8 cellular contexts compared by ENCODE assay signal in the genomic region with DNA sequence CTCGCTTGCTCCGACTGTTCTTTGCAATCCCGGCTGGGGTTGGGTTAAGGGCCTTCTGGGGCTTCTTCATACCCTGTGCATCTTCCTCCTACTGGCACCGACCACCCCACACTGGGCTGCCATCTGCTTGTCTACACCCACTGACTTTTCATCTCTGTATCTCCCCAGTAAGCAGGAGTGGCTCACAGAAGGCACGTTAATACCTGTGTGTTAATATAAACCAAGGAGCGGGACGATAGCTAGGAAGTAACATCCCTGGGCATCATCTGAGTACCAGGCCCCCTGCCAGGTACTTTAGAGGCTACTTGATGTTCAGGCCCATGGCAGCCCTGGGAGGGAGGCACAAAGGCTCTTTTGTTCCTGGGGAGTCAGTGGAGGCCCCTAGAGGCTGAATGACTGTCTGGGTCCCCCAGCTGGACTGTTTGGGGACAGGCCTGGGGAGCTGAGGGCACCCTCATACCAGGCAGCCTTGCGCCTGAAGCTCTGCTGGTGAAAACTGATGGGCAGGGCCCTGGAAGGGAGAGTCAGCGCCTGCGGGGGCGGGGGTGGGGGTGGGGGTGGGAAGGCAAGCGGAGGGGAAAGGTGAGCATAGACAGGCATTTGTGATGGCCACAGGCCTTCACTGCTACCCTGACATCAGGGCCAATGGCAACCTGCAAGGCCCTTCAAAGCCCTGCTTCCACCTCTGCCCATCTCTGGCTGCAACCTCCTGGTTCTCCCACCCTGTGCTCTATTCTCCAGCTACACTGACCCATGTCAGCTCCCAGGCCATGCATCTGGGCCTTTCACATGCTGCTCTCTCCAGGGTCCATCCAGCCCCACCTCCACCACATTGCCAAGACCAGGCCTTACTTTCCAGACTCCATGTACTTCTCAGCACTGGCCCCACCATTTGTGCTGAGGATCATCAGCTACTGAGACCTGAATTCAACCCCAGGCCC. TPM values are rescaled to one million over a fixed set of nuclear protein-coding genes. Genes with fewer than 3 reads are reported as not detected.
DNase-seq lines count a peak whose midpoint lies in the region; ATAC-seq, FAIRE-seq and TF ChIP-seq lines count a peak whose summit lies in the region.

No MANE protein-coding gene starts in this region.

- H3K36me3 ChIP-seq in gastrocnemius medialis, result no peaks in the 10 kb centered on the region

- TF ChIP-seq POLR2A in gastrocnemius medialis (IDR thresholded peaks at IDR 0.05) (no peak), GM18505 (IDR thresholded peaks at IDR 0.05; ENCODE audit: borderline replicate concordance, extremely low read depth, insufficient read depth, insufficient read length) (no peak)

- no peaks in the 10 kb centered on the region for H3K27me3 ChIP-seq in gastrocnemius medialis

- H3K4me1 ChIP-seq in gastrocnemius medialis, result peaks cover 5 to 9% of the 10 kb centered on the region in 2 donors

- DNase-seq in stimulated activated CD4-positive, alpha-beta T cell treated with anti-CD3 and anti-CD28 coated beads, Interleukin-15, amount 100 ng/mL, for 24 hours, result peak; percentile 17
- no peak for DNase-seq in stimulated activated CD4-positive, alpha-beta T cell treated with anti-CD3 and anti-CD28 coated beads, Interleukin-2, amount 100 ng/mL, for 48 hours
- peak; percentile 50 to 62 for DNase-seq in frontal cortex (ENCODE audit: low spot score in 2 of 2)
- DNase-seq in gastrocnemius medialis, result no peak
- no peak for DNase-seq in activated gamma-delta T cell (lab: John Stamatoyannopoulos, UW)
- DNase-seq in posterior vena cava (ENCODE audit: low spot score), result no peak

- peak overlapping the region; percentile 82 to 92 (median 84) for H3K27ac ChIP-seq in gastrocnemius medialis

- TF ChIP-seq CTCF in WI38 (IDR thresholded peaks at IDR 0.05; ENCODE audit: low read depth, low read length) (no peak), gastrocnemius medialis (IDR thresholded peaks at IDR 0.05 in 4 of 5, conservative IDR thresholded peaks at IDR 0.05 in 1 of 5) (no peak)

- no peak for FAIRE-seq in frontal cortex (lab: Jason Lieb, UNC)

- in situ Hi-C loops in gastrocnemius medialis (cut with MboI; ENCODE audit: low sequenced_read_pairs in 4 of 4), result loop anchor here in 3 of 4 donors (5.0 to 25.0 kb wide), 2 partner anchors 206 to 211 kb away; no protein-coding TSS in a partner anchor

- ATAC-seq in gastrocnemius medialis, result no peak
- no peak for ATAC-seq in GM18505 (IDR thresholded peaks at IDR 0.05; ENCODE audit: unreplicated experiment)

- H3K9me3 ChIP-seq in gastrocnemius medialis, result no peaks in the 10 kb centered on the region

- intact Hi-C loops in gastrocnemius medialis (cut with DNase I; ENCODE audit: low total_unique reads), result loop anchor here (1.0 to 2.0 kb wide), 3 partner anchors 21 to 183 kb away; partner anchors contain the start of genes WDR25 and YY1
- intact Hi-C loops in posterior vena cava (cut with DNase I), result loop anchor here (10.0 kb wide), 1 partner anchor 209 kb away; no protein-coding TSS in a partner anchor

- H3K4me3 ChIP-seq in WI38 (ENCODE audit: low read depth, low read length), result peak overlapping the region; percentile 55
- peak overlapping the region; percentile 54 to 67 (median 60) for H3K4me3 ChIP-seq in gastrocnemius medialis

RNA-seq across cellular contexts. Expression of gene DEGS2, which starts 34.2 kb away (rescaled TPM):
- 0.41 TPM for total RNA-seq in frontal cortex
- total RNA-seq in gastrocnemius medialis, result under 1 TPM in 3 of 4 donors, not detected in 1; 0.22 to 0.75 (median 0.66) TPM
- 1 to 10 TPM in 1 of 2 donors, under 1 TPM in 1; 0.10 to 1.2 TPM for total RNA-seq in posterior vena cava

RNA-seq across cellular contexts. Expression of gene YY1, which starts 45.3 kb away (rescaled TPM):
- 47.7 TPM for total RNA-seq in frontal cortex
- 10 to 100 TPM; 39.3 to 48.7 (median 43.7) TPM for total RNA-seq in gastrocnemius medialis
- 10 to 100 TPM; 41.4 to 46.2 TPM for total RNA-seq in posterior vena cava

Comparison
In these comparisons a context has a peak if more than half of its experiments do, and no peak if none do; other contexts are left out.
1. DNase-seq: peak in stimulated activated CD4-positive, alpha-beta T cell treated with anti-CD3 and anti-CD28 coated beads, Interleukin-15, amount 100 ng/mL, for 24 hours (single experiment) and frontal cortex (2 of 2); none in stimulated activated CD4-positive, alpha-beta T cell treated with anti-CD3 and anti-CD28 coated beads, Interleukin-2, amount 100 ng/mL, for 48 hours (0 of 2), gastrocnemius medialis (0 of 2), activated gamma-delta T cell (single experiment) and posterior vena cava (single experiment).